ENCODE assay signal across 30 cellular contexts in the genomic region with DNA sequence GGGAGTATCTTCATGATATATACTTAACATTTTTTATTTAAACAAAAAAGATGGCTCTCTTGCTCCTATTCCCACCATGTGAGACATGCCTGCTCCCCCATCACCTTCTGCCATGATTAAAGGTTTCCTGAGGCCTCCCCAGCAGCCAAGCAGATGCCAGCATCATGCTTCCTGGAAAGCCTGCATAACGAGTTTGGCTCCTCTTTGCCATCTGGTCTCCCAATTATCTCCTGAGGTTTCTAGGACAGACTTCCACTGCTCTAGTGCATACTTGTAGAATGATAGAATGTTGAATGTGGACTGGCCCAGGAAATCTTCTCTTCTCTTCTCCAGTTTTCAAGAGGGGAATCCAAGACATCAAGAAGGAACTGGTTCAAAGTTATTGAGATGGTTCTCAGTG.
"Had no signal": no experiment of that assay in that cellular context is flagged by ENCODE, and none has a peak within 500 bp of the region (broad histone marks: within the 10 kb centered on the region; RNA-seq: fewer than 3 reads in every experiment).

No MANE protein-coding gene starts in this region.

- FAIRE-seq: islet of Langerhans, kidney, pancreas, urothelium cell line had no signal

- H3K4me1 ChIP-seq: left lung, lower lobe of right lung, pancreas, prostate gland, stomach, testis, thyroid gland, transverse colon, upper lobe of right lung had no signal

- H3K4me1 Mint-ChIP-seq: immature natural killer cell; stimulated activated naive B cell treated with anti-CD40 and anti-IgM and Interleukin-4, amounts not matched to agents 10 μg/mL and 1 μg/mL and 100 μg/mL, for 72 hours had no signal

- H3K4me3 Mint-ChIP-seq: immature natural killer cell; natural killer cell treated with Interleukin-12 subunit alpha and Interleukin-12 subunit beta and Interleukin-15 and Interleukin-18, amount 100 ng/mL, for 72 hours; stimulated activated naive B cell treated with anti-CD40 and anti-IgM and Interleukin-4, amounts not matched to agents 10 μg/mL and 1 μg/mL and 100 μg/mL, for 72 hours had no signal

- H3K9me3 Mint-ChIP-seq: immature natural killer cell; natural killer cell treated with Interleukin-12 subunit alpha and Interleukin-12 subunit beta and Interleukin-15 and Interleukin-18, amount 100 ng/mL, for 72 hours had no signal

- H3K9me3 ChIP-seq: left lung, lower lobe of right lung, pancreas, prostate gland, stomach, testis, thyroid gland, transverse colon, upper lobe of right lung had no signal

- H3K36me3 Mint-ChIP-seq: immature natural killer cell; natural killer cell treated with Interleukin-12 subunit alpha and Interleukin-12 subunit beta and Interleukin-15 and Interleukin-18, amount 100 ng/mL, for 72 hours; stimulated activated naive B cell treated with anti-CD40 and anti-IgM and Interleukin-4, amounts not matched to agents 10 μg/mL and 1 μg/mL and 100 μg/mL, for 72 hours had no signal

- H3K36me3 ChIP-seq: left lung, lower lobe of right lung, pancreas, prostate gland, stomach, thyroid gland, transverse colon, upper lobe of right lung had no signal

- ATAC-seq: left colon; left lung; lower lobe of right lung; natural killer cell treated with Interleukin-12 subunit alpha and Interleukin-12 subunit beta and Interleukin-15 and Interleukin-18, amount 100 ng/mL, for 72 hours; pancreas; right cardiac atrium; sciatic nerve; stimulated activated naive B cell treated with anti-CD40 and anti-IgM and Interleukin-4, amounts not matched to agents 10 μg/mL and 1 μg/mL and 100 μg/mL, for 72 hours; stimulated activated naive CD8-positive, alpha-beta T cell treated with anti-CD3 and anti-CD28 coated beads, Interleukin-15, Interleukin-2, amounts not matched to agents 100 U/mL and 50 U/mL, for 24 hours; upper lobe of right lung had no signal

- H3K27ac Mint-ChIP-seq: immature natural killer cell; natural killer cell treated with Interleukin-12 subunit alpha and Interleukin-12 subunit beta and Interleukin-15 and Interleukin-18, amount 100 ng/mL, for 72 hours; stimulated activated naive B cell treated with anti-CD40 and anti-IgM and Interleukin-4, amounts not matched to agents 10 μg/mL and 1 μg/mL and 100 μg/mL, for 72 hours had no signal

- H3K27me3 ChIP-seq: left lung, pancreas, stomach, testis, thyroid gland, transverse colon, upper lobe of right lung had no signal

- DNase-seq: hypothalamus; immature natural killer cell; kidney; left colon; left lung; lower lobe of right lung; mammary epithelial cell; mesenchymal stem cell; nucleus accumbens; pancreas; posterior cingulate gyrus; retina; right cardiac atrium; stimulated activated CD4-positive, alpha-beta T cell treated with anti-CD3 and anti-CD28 coated beads, Interleukin-12 subunit alpha, Interleukin-12 subunit beta, amount 100 ng/mL, for 4 hours; stimulated activated CD4-positive, alpha-beta T cell treated with anti-CD3 and anti-CD28 coated beads, Interleukin-15, amount 100 ng/mL, for 24 hours; stimulated activated CD4-positive, alpha-beta T cell treated with anti-CD3 and anti-CD28 coated beads, Interleukin-2, amount 100 ng/mL, for 24 hours; stimulated activated CD4-positive, alpha-beta T cell treated with anti-CD3 and anti-CD28 coated beads, Interleukin-4, amount 100 ng/mL, for 1 hour; stimulated activated naive B cell treated with anti-CD40 and anti-IgM and Interleukin-4, amounts not matched to agents 10 μg/mL and 1 μg/mL and 100 μg/mL, for 72 hours; stimulated activated naive CD8-positive, alpha-beta T cell treated with anti-CD3 and anti-CD28 coated beads, Interleukin-15, Interleukin-2, amounts not matched to agents 100 U/mL and 50 U/mL, for 24 hours; stomach; testis; thyroid gland; transverse colon; upper lobe of right lung had no signal

- H3K4me3 ChIP-seq: left lung, lower lobe of right lung, pancreas, prostate gland, skin epidermis, stomach, testis, thyroid gland, transverse colon, upper lobe of right lung had no signal

- H3K27ac ChIP-seq: left lung, lower lobe of right lung, pancreas, prostate gland, skin epidermis, stomach, testis, thyroid gland, transverse colon, upper lobe of right lung had no signal
